In genomic region chr3:73228000-73228399, GRCh38 we compare ENCODE assay signal across 32 cellular contexts.
"Had no signal": no experiment of that assay in that cellular context is flagged by ENCODE, and none has a peak within 500 bp of the region (broad histone marks: within the 10 kb centered on the region; RNA-seq: fewer than 3 reads in every experiment).

No MANE protein-coding gene starts in this region.

- H3K9ac ChIP-seq: parathyroid adenoma had no signal

- H3K4me1 ChIP-seq: colonic mucosa, psoas muscle, sigmoid colon, stomach, thyroid gland had no signal

- H3K27me3 ChIP-seq: cardiac muscle cell, colonic mucosa, sigmoid colon, stomach, thyroid gland had no signal

- H3K4me3 Mint-ChIP-seq: activated CD4-positive, alpha-beta memory T cell treated with anti-CD3 and anti-CD28 coated beads, Interleukin-2, amount 10 ng/mL, durations not matched to agents 7 days and 5 days; activated CD4-positive, alpha-beta T cell treated with anti-CD3 and anti-CD28 coated beads, Interleukin-2, amount 10 ng/mL, durations not matched to agents 7 days and 5 days; memory B cell; naive thymus-derived CD8-positive, alpha-beta T cell; neural crest cell; stimulated activated naive B cell treated with anti-CD40 and anti-IgM and Interleukin-4, amounts not matched to agents 10 μg/mL and 1 μg/mL and 100 μg/mL, for 72 hours; T-helper 1 cell treated with Interleukin-12 subunit alpha and Interleukin-12 subunit beta and Interleukin-4 antibody, amounts not matched to agents 30 μg/mL and 1 μg/mL, for 36 hours had no signal

- H3K4me3 ChIP-seq: cardiac muscle cell, colonic mucosa, psoas muscle, sigmoid colon, stomach, thyroid gland had no signal

- H3K27ac ChIP-seq: cardiac muscle cell, colonic mucosa, parathyroid adenoma, psoas muscle, sigmoid colon, stomach, thyroid gland had no signal

- H3K4me1 Mint-ChIP-seq: activated CD4-positive, alpha-beta memory T cell treated with anti-CD3 and anti-CD28 coated beads, Interleukin-2, amount 10 ng/mL, durations not matched to agents 7 days and 5 days; activated CD4-positive, alpha-beta T cell treated with anti-CD3 and anti-CD28 coated beads, Interleukin-2, amount 10 ng/mL, durations not matched to agents 7 days and 5 days; naive thymus-derived CD8-positive, alpha-beta T cell; stimulated activated naive B cell treated with anti-CD40 and anti-IgM and Interleukin-4, amounts not matched to agents 10 μg/mL and 1 μg/mL and 100 μg/mL, for 72 hours had no signal

- H3K36me3 ChIP-seq: cardiac muscle cell, colonic mucosa, sigmoid colon, stomach, thyroid gland had no signal

- H3K36me3 Mint-ChIP-seq: activated naive CD4-positive, alpha-beta T cell treated with anti-CD3 and anti-CD28 coated beads, Interleukin-2, amount 50 U/mL, for 72 hours; naive thymus-derived CD8-positive, alpha-beta T cell; stimulated activated naive B cell treated with anti-CD40 and anti-IgM and Interleukin-4, amounts not matched to agents 10 μg/mL and 1 μg/mL and 100 μg/mL, for 72 hours had no signal

- H3K79me2 ChIP-seq: parathyroid adenoma had no signal

- H3K27me3 Mint-ChIP-seq: memory B cell; stimulated activated naive B cell treated with anti-CD40 and anti-IgM and Interleukin-4, amounts not matched to agents 10 μg/mL and 1 μg/mL and 100 μg/mL, for 72 hours had no signal

- H2AFZ ChIP-seq: parathyroid adenoma had no signal

- H3K9me3 ChIP-seq: colonic mucosa, psoas muscle, sigmoid colon, stomach, thyroid gland had no signal

- H3K27ac Mint-ChIP-seq: activated CD4-positive, alpha-beta memory T cell treated with anti-CD3 and anti-CD28 coated beads, Interleukin-2, amount 10 ng/mL, durations not matched to agents 7 days and 5 days; activated CD4-positive, alpha-beta T cell treated with anti-CD3 and anti-CD28 coated beads, Interleukin-2, amount 10 ng/mL, durations not matched to agents 7 days and 5 days; activated naive CD4-positive, alpha-beta T cell treated with anti-CD3 and anti-CD28 coated beads, Interleukin-2, amount 50 U/mL, for 72 hours; activated T-helper 2 cell treated with anti-CD3 and anti-CD28 coated beads, Interferon-gamma antibody, Interleukin-2, Interleukin-4, amounts not matched to agents 10 μg/mL and 5 μg/mL and 100 μg/mL, durations not matched to agents 14 hours and 24 hours and 36 hours; memory B cell; naive thymus-derived CD8-positive, alpha-beta T cell; stimulated activated naive B cell treated with anti-CD40 and anti-IgM and Interleukin-4, amounts not matched to agents 10 μg/mL and 1 μg/mL and 100 μg/mL, for 72 hours; T-helper 1 cell treated with Interleukin-12 subunit alpha and Interleukin-12 subunit beta and Interleukin-4 antibody, amounts not matched to agents 30 μg/mL and 1 μg/mL, for 36 hours had no signal

- H3K9me3 Mint-ChIP-seq: activated CD4-positive, alpha-beta memory T cell treated with anti-CD3 and anti-CD28 coated beads, Interleukin-2, amount 10 ng/mL, durations not matched to agents 7 days and 5 days; activated CD4-positive, alpha-beta T cell treated with anti-CD3 and anti-CD28 coated beads, Interleukin-2, amount 10 ng/mL, durations not matched to agents 7 days and 5 days; activated naive CD4-positive, alpha-beta T cell treated with anti-CD3 and anti-CD28 coated beads, Interleukin-2, amount 50 U/mL, for 72 hours; activated T-helper 2 cell treated with anti-CD3 and anti-CD28 coated beads, Interferon-gamma antibody, Interleukin-2, Interleukin-4, amounts not matched to agents 10 μg/mL and 5 μg/mL and 100 μg/mL, durations not matched to agents 14 hours and 24 hours and 36 hours; naive thymus-derived CD8-positive, alpha-beta T cell; neural crest cell; T-helper 1 cell treated with Interleukin-12 subunit alpha and Interleukin-12 subunit beta and Interleukin-4 antibody, amounts not matched to agents 30 μg/mL and 1 μg/mL, for 36 hours had no signal

- DNase-seq: activated CD4-positive, alpha-beta memory T cell treated with anti-CD3 and anti-CD28 coated beads, Interleukin-2, amount 10 ng/mL, durations not matched to agents 7 days and 5 days; activated CD4-positive, alpha-beta T cell treated with anti-CD3 and anti-CD28 coated beads for 1 hour; activated CD4-positive, alpha-beta T cell treated with anti-CD3 and anti-CD28 coated beads, Interleukin-2, amount 10 ng/mL, durations not matched to agents 7 days and 5 days; activated T-cell treated with anti-CD3 and anti-CD28 coated beads, Interleukin-2, amount 50 U/mL, for 48 hours; anterior cingulate cortex; cerebellar nuclear complex; colonic mucosa; effector CD8-positive, alpha-beta T cell; foreskin fibroblast; hippocampal formation; kidney; left colon; midbrain; naive thymus-derived CD8-positive, alpha-beta T cell; occipital lobe; psoas muscle; sigmoid colon; small intestine; stimulated activated CD4-positive, alpha-beta T cell treated with anti-CD3 and anti-CD28 coated beads, Interleukin-4, amount 100 ng/mL, for 24 hours; stimulated activated CD8-positive, alpha-beta memory T cell treated with anti-CD3 and anti-CD28 coated beads, Interleukin-4, amount 100 ng/mL, for 48 hours; stimulated activated naive B cell treated with anti-CD40 and anti-IgM and Interleukin-4, amounts not matched to agents 10 μg/mL and 1 μg/mL and 100 μg/mL, for 72 hours; stomach; SW 1271; T1000; thyroid gland had no signal
